23 cellular contexts compared by ENCODE assay signal in genomic region chr2:11870584-11870983, GRCh38.
DNase-seq lines count a peak whose midpoint lies in the region; ATAC-seq and TF ChIP-seq lines count a peak whose summit lies in the region.
"Had no signal": no experiment of that assay in that cellular context is flagged by ENCODE, and none has a peak within 500 bp of the region (broad histone marks: within the 10 kb centered on the region; RNA-seq: fewer than 3 reads in every experiment).

No MANE protein-coding gene starts in this region.

- ATAC-seq in left ventricle myocardium superior: no peak
- ATAC-seq in GM21619 (IDR thresholded peaks at IDR 0.05; ENCODE audit: unreplicated experiment): peak; percentile 41
- ATAC-seq in stimulated activated naive B cell treated with anti-CD40 and anti-IgM and Interleukin-4, amounts not matched to agents 10 μg/mL and 1 μg/mL and 100 μg/mL, for 72 hours (replicated peaks): peak; percentile 65 to 74
- ATAC-seq: effector memory CD8-positive, alpha-beta T cell; left lung; Panc1; right cardiac atrium had no signal

- H3K27me3 ChIP-seq in cardiac muscle cell (no peaks in the 10 kb centered on the region), OCI-LY3 (ENCODE audit: low read depth, low read length) (peaks cover 52% of the 10 kb centered on the region)
- H3K27me3 ChIP-seq: left lung, SJSA1, tibial nerve had no signal

- no peaks in the 10 kb centered on the region; the same call in 1 of the 2 replicates for H4K20me1 ChIP-seq in OCI-LY3 (ENCODE audit: insufficient read depth, low read length)

- H2AFZ ChIP-seq in OCI-LY3 (ENCODE audit: low read depth, low read length): no peak overlapping the region

- DNase-seq in cardiac muscle cell (ENCODE audit: low read depth in 1 of 2, low spot score in 1 of 2) (no peak), left ventricle myocardium superior (no peak), HCEC 1CT (no peak), NCI-H128 (lab: John Stamatoyannopoulos, UW; ENCODE audit: unreplicated experiment) (no peak)
- DNase-seq in stimulated activated naive B cell treated with anti-CD40 and anti-IgM and Interleukin-4, amounts not matched to agents 10 μg/mL and 1 μg/mL and 100 μg/mL, for 72 hours: no peak
- no peak for DNase-seq in activated T-cell treated with anti-CD3 and anti-CD28 coated beads, Interleukin-2, amount 50 U/mL, for 48 hours
- DNase-seq: activated B cell treated with CpG ODN at 0.5 μM for 24 hours; anterior cingulate cortex; DMS153; effector memory CD8-positive, alpha-beta T cell; left lung; NCI-H1092; NCI-H526 treated with DMSO at 0.1 percent for 48 hours; right cardiac atrium; stimulated activated naive CD4-positive, alpha-beta T cell had no signal

- intact Hi-C loops in left ventricle myocardium superior (cut with micrococcal nuclease): no loop called here

- H3K4me1 ChIP-seq in cardiac muscle cell (ENCODE audit: low read depth) (peaks cover 11% of the 10 kb centered on the region), OCI-LY3 (ENCODE audit: low read length) (peaks cover 28% of the 10 kb centered on the region)

- H3K4me3 ChIP-seq in cardiac muscle cell (no peak overlapping the region), OCI-LY3 (ENCODE audit: low read length) (no peak overlapping the region)
- H3K4me3 ChIP-seq: left lung, SJSA1, tibial nerve had no signal

- peaks cover 0 to 3% of the 10 kb centered on the region in 2 donors for H3K36me3 Mint-ChIP-seq in stimulated activated naive B cell treated with anti-CD40 and anti-IgM and Interleukin-4, amounts not matched to agents 10 μg/mL and 1 μg/mL and 100 μg/mL, for 72 hours

- H3K4me1 Mint-ChIP-seq in stimulated activated naive B cell treated with anti-CD40 and anti-IgM and Interleukin-4, amounts not matched to agents 10 μg/mL and 1 μg/mL and 100 μg/mL, for 72 hours: peaks cover 34 to 42% of the 10 kb centered on the region in 2 donors

- no peak overlapping the region for H3K27ac Mint-ChIP-seq in stimulated activated naive B cell treated with anti-CD40 and anti-IgM and Interleukin-4, amounts not matched to agents 10 μg/mL and 1 μg/mL and 100 μg/mL, for 72 hours
- H3K27ac Mint-ChIP-seq: activated B cell treated with CpG ODN at 0.5 μM for 24 hours; effector memory CD8-positive, alpha-beta T cell; T-helper 2 cell treated with Interferon-gamma antibody and Interleukin-4, amounts not matched to agents 5 μg/mL and 100 μg/mL, for 36 hours had no signal

- peaks cover 0 to 4% of the 10 kb centered on the region in 2 donors for H3K9me3 Mint-ChIP-seq in stimulated activated naive B cell treated with anti-CD40 and anti-IgM and Interleukin-4, amounts not matched to agents 10 μg/mL and 1 μg/mL and 100 μg/mL, for 72 hours
- H3K9me3 Mint-ChIP-seq: activated B cell treated with CpG ODN at 0.5 μM for 24 hours; effector memory CD8-positive, alpha-beta T cell; T-helper 2 cell treated with Interferon-gamma antibody and Interleukin-4, amounts not matched to agents 5 μg/mL and 100 μg/mL, for 36 hours had no signal

- no peaks in the 10 kb centered on the region for H3K9me3 ChIP-seq in cardiac muscle cell (ENCODE audit: low read depth)
- H3K9me3 ChIP-seq in OCI-LY3 (ENCODE audit: insufficient read depth, low read length): no peaks in the 10 kb centered on the region
- H3K9me3 ChIP-seq: left lung, SJSA1, tibial nerve had no signal

- no peak overlapping the region for H3K9ac ChIP-seq in OCI-LY3 (ENCODE audit: low read length)
- H3K9ac ChIP-seq: KMS-11 had no signal

- no peak overlapping the region for H3K4me3 Mint-ChIP-seq in stimulated activated naive B cell treated with anti-CD40 and anti-IgM and Interleukin-4, amounts not matched to agents 10 μg/mL and 1 μg/mL and 100 μg/mL, for 72 hours
- H3K4me3 Mint-ChIP-seq: activated B cell treated with CpG ODN at 0.5 μM for 24 hours; effector memory CD8-positive, alpha-beta T cell; T-helper 2 cell treated with Interferon-gamma antibody and Interleukin-4, amounts not matched to agents 5 μg/mL and 100 μg/mL, for 36 hours had no signal

- TF ChIP-seq CTCF in cardiac muscle cell (IDR thresholded peaks at IDR 0.05; ENCODE audit: low read depth, low read length) (no peak), OCI-LY3 (IDR thresholded peaks at IDR 0.05; ENCODE audit: low read depth, low read length) (no peak)

- H3K36me3 ChIP-seq in cardiac muscle cell (no peaks in the 10 kb centered on the region), OCI-LY3 (replicated peaks; ENCODE audit: low read depth, low read length) (no peaks in the 10 kb centered on the region)
- H3K36me3 ChIP-seq: left lung, SJSA1, tibial nerve had no signal

- H3K27ac ChIP-seq in cardiac muscle cell (peak overlapping the region; percentile 25), OCI-LY3 (ENCODE audit: low read length) (no peak overlapping the region)
- H3K27ac ChIP-seq: C4-2B, KMS-11, left lung, SJSA1, tibial nerve had no signal

- H3K4me2 ChIP-seq in OCI-LY3 (ENCODE audit: low read length): peak overlapping the region; percentile 44; the same call in 1 of the 2 replicates
- H3K4me2 ChIP-seq: KMS-11 had no signal

- no peaks in the 10 kb centered on the region for H3K79me2 ChIP-seq in OCI-LY3 (ENCODE audit: low read length)

- H3K27me3 Mint-ChIP-seq in stimulated activated naive B cell treated with anti-CD40 and anti-IgM and Interleukin-4, amounts not matched to agents 10 μg/mL and 1 μg/mL and 100 μg/mL, for 72 hours: peaks cover 5 to 9% of the 10 kb centered on the region in 2 donors
- H3K27me3 Mint-ChIP-seq: activated B cell treated with CpG ODN at 0.5 μM for 24 hours had no signal
